ENCODE assay signal across 11 cellular contexts in the genomic region with DNA sequence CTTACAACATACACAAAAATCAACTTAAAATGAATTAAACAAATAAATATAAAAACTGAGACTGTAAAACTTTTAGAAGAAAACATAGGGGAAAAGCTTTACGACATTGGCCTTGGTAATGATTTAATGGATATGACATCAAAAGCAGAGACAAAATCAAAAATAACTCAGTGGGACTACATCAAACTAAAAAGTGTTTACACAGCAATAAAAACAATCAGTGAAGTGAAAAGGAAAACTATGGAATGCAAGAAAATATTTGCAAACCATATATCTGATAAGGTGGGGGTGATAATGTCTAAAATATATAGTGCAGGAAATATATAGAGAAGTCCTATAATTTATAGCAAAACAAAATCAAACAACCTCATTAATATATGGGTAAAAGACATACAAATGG.
"Had no signal": no experiment of that assay in that cellular context is flagged by ENCODE, and none has a peak within 500 bp of the region (broad histone marks: within the 10 kb centered on the region; RNA-seq: fewer than 3 reads in every experiment).

No MANE protein-coding gene starts in this region.

- ATAC-seq: GM23338, HCT116 had no signal

- H3K27ac ChIP-seq: GM23248 had no signal

- H3K4me2 ChIP-seq: GM23338 had no signal

- FAIRE-seq: H1, H54 had no signal

- DNase-seq: GM23248, GOT3, H7, H9, HCEC 1CT, HFFc6 had no signal

- H3K4me3 ChIP-seq: GM23248, GM23338, HAP-1 had no signal

- H3K9me3 ChIP-seq: HAP-1 had no signal

- H2AFZ ChIP-seq: GM23248, GM23338 had no signal

- H3K9ac ChIP-seq: GM23248 had no signal

- H3K36me3 ChIP-seq: HAP-1 had no signal

- H3K4me1 ChIP-seq: HAP-1 had no signal
